Comparison of ENCODE assay signal across 8 cellular contexts in the genomic region with DNA sequence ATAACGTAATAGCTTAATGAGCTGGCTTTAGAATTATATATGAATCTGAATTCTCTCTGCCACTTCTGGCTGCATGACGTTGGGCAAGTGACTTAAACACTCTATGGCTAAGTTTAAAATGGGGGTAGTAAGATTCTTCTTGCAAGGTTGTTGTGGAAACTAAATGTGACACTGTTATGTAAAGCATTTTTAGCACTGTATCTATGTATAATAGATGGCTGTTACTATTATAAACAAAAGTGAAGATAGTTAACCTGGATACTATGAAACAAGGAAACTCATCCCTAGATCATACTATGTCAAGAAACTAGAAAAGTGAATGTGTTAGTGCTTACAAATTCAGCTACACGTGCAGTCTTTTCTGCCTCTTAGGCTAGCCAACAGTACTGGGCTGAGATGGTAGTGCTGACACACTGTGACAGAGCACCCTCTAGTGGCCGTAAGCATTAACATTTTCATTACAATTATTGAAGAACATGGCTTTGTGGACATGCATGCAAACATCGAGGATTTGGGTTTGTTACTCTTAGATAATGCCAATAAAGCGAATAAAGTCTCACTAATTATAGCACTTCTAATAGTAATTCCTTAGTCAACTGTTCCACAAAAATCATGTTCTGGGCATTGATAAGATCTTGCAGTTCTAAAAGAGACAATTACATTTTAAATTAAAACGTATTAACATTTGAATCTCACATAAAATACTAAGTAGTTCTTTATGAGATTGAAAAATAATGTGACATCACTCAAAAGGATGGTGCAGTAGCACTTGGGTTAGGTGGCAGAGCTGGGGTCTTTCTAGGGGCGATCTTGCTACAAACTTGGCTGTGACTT. TPM values are rescaled to one million over a fixed set of nuclear protein-coding genes. Genes with fewer than 3 reads are reported as not detected.
A peak's percentile ranks its signal among the peaks of the same experiment; 100 is the strongest.
DNase-seq lines count a peak whose midpoint lies in the region; ATAC-seq, FAIRE-seq and TF ChIP-seq lines count a peak whose summit lies in the region.

No MANE protein-coding gene starts in this region.

- peaks cover 17% of the 10 kb centered on the region for H3K36me3 Mint-ChIP-seq in GM23338 (ENCODE audit: low read depth)

- TF ChIP-seq CTCF in GM23338 (conservative IDR thresholded peaks at IDR 0.05; ENCODE audit: low read depth in 2 of 2): peak; percentile 94
- TF ChIP-seq CTCF in Peyer's patch (IDR thresholded peaks at IDR 0.05): peak; percentile 44 to 89 (median 83)
- peak; percentile 61 to 73 (median 66) for TF ChIP-seq CTCF in ovary (IDR thresholded peaks at IDR 0.05)
- TF ChIP-seq CTCF in vagina (IDR thresholded peaks at IDR 0.05): peak; percentile 76 to 93 (median 92)

- H3K27me3 ChIP-seq in GM23338 (ENCODE audit: insufficient read depth): no peaks in the 10 kb centered on the region
- H3K27me3 ChIP-seq in Peyer's patch: no peaks in the 10 kb centered on the region
- H3K27me3 ChIP-seq in ovary: no peaks in the 10 kb centered on the region
- no peaks in the 10 kb centered on the region for H3K27me3 ChIP-seq in vagina

- peak; percentile 84 for ATAC-seq in GM23338

- H3K4me2 ChIP-seq in GM23338: no peak overlapping the region

- H3K27me3 Mint-ChIP-seq in GM23338 (ENCODE audit: insufficient read depth, low read depth, poor library complexity): peaks cover 4% of the 10 kb centered on the region

- H3K4me3 ChIP-seq in GM23338 (no peak overlapping the region), Peyer's patch (no peak overlapping the region), ovary (no peak overlapping the region), vagina (no peak overlapping the region)

- 39 to 42% (median 40%) methylated on average over 8 of the region's 8 CpGs for WGBS in ovary, 3 donors

- no peaks in the 10 kb centered on the region for H3K9me3 ChIP-seq in Peyer's patch
- H3K9me3 ChIP-seq in ovary: no peaks in the 10 kb centered on the region
- no peaks in the 10 kb centered on the region for H3K9me3 ChIP-seq in vagina

- no peaks in the 10 kb centered on the region for H3K79me2 ChIP-seq in GM23338 (replicated peaks; ENCODE audit: insufficient read depth)

- intact Hi-C loops in ovary (cut with DNase I) (loop anchor here in 2 of 4 donors (1.0 to 10.0 kb wide), 2 partner anchors 138 to 139 kb away; no protein-coding TSS in a partner anchor), vagina (cut with DNase I) (loop anchor here (5.0 to 10.0 kb wide), 2 partner anchors 88 to 135 kb away; no protein-coding TSS in a partner anchor)

- no peaks in the 10 kb centered on the region for H3K9me3 Mint-ChIP-seq in GM23338

- H4K20me1 ChIP-seq in GM23338 (replicated peaks; ENCODE audit: insufficient read depth): no peaks in the 10 kb centered on the region

- peak; percentile 94 for FAIRE-seq in frontal cortex (lab: Jason Lieb, UNC)

- no peaks in the 10 kb centered on the region for H3K9me2 ChIP-seq in GM23338 (ENCODE audit: insufficient read depth)

- H2AFZ ChIP-seq in GM23338: no peak overlapping the region

- H3K4me1 ChIP-seq in GM23338 (ENCODE audit: insufficient read depth) (no peaks in the 10 kb centered on the region), Peyer's patch (peaks cover 0 to 4% (median 0%) of the 10 kb centered on the region in 4 donors), ovary (ENCODE audit: insufficient read depth) (no peaks in the 10 kb centered on the region), vagina (peaks cover 10% of the 10 kb centered on the region)

- H3K27ac Mint-ChIP-seq in GM23338: no peak overlapping the region

- TF ChIP-seq POLR2A in Peyer's patch (IDR thresholded peaks at IDR 0.05) (no peak), ovary (IDR thresholded peaks at IDR 0.05) (no peak), vagina (IDR thresholded peaks at IDR 0.05) (no peak)

- no peak for TF ChIP-seq EP300 in ovary (IDR thresholded peaks at IDR 0.05)

- peaks cover 11% of the 10 kb centered on the region; the same call in 2 of the 3 replicates for H3K4me1 Mint-ChIP-seq in GM23338

- H3K36me3 ChIP-seq in GM23338 (ENCODE audit: insufficient read depth) (peaks cover 15% of the 10 kb centered on the region; the same call in 1 of the 2 replicates), Peyer's patch (peaks cover 0 to 22% (median 0%) of the 10 kb centered on the region in 3 donors), ovary (no peaks in the 10 kb centered on the region), vagina (no peaks in the 10 kb centered on the region)

- H3K27ac ChIP-seq in GM23338 (ENCODE audit: low read depth): no peak overlapping the region
- no peak overlapping the region for H3K27ac ChIP-seq in Peyer's patch
- H3K27ac ChIP-seq in ovary: no peak overlapping the region
- no peak overlapping the region for H3K27ac ChIP-seq in vagina

- peaks cover 22% of the 10 kb centered on the region; the same call in 1 of the 2 replicates for H3F3A ChIP-seq in GM23338 (replicated peaks; ENCODE audit: low read depth)

- no peak overlapping the region for H3K4me3 Mint-ChIP-seq in GM23338

- DNase-seq in GM03348 (ENCODE audit: low spot score): peak; percentile 83
- DNase-seq in GM23338 (ENCODE audit: low spot score): peak; percentile 90
- DNase-seq in LHCN-M2 (ENCODE audit: low read depth): peak; percentile 76
- DNase-seq in Peyer's patch: peak in 2 of 3 donors; percentile 44 to 73
- peak; percentile 76 for DNase-seq in activated effector memory CD4-positive, alpha-beta T cell treated with anti-CD3 and anti-CD28 coated beads, Interleukin-2, amount 50 U/mL, for 16 hours
- DNase-seq in frontal cortex (ENCODE audit: low spot score in 2 of 2): peak; percentile 19 to 58
- peak; percentile 34 to 62 (median 44) for DNase-seq in ovary
- no peak for DNase-seq in vagina (ENCODE audit: extremely low spot score in 2 of 2)

TF ChIP-seq in GM23338, 12 proteins besides CTCF, POLR2A, EP300 and RAD21:
- TF ChIP-seq JUNB (IDR thresholded peaks at IDR 0.05; ENCODE audit: unreplicated experiment) (no peak), POLR2AphosphoS5 (IDR thresholded peaks at IDR 0.05; ENCODE audit: low read depth) (peak; percentile 32; the same call in 1 of the 2 replicates)

RNA-seq across cellular contexts. Expression of gene MYSM1, which starts 47.3 kb away (rescaled TPM):
- total RNA-seq in GM23338 (2014; rRNA removed; shearing (Covaris generic)): 109 and 126 TPM in 2 replicates
- polyA plus RNA-seq in GM23338 (2016; fragmentation: Nextera tagmentation; extraction: Ambion mirVana): 66.0 and 70.3 TPM in 2 replicates
- total RNA-seq in LHCN-M2 (2014; rRNA removed): 16.6 and 41.4 TPM in 2 replicates
- polyA plus RNA-seq in LHCN-M2 (2012): 3.1 TPM
- total RNA-seq in Peyer's patch: 10 to 100 TPM; 40.8 to 62.3 (median 49.5) TPM
- 34.6 TPM for total RNA-seq in frontal cortex
- 10 to 100 TPM; 17.9 to 35.6 (median 28.6) TPM for total RNA-seq in ovary
- 10 to 100 TPM in 1 of 2 donors, 1 to 10 TPM in 1; 8.3 to 16.4 TPM for polyA plus RNA-seq in ovary
- 28.7 TPM for total RNA-seq in vagina

Comparison
In these comparisons a context has a peak if more than half of its experiments do, and no peak if none do; other contexts are left out.
1. DNase-seq: peak in GM03348 (single experiment), GM23338 (single experiment), LHCN-M2 (single experiment), Peyer's patch (2 of 3), activated effector memory CD4-positive, alpha-beta T cell treated with anti-CD3 and anti-CD28 coated beads, Interleukin-2, amount 50 U/mL, for 16 hours (single experiment), frontal cortex (2 of 2) and ovary (5 of 5); none in vagina (0 of 2).
2. Peak in every context shown above with its lines, with median percentiles within 50 percentile points of each other: CTCF ChIP-seq.